In genomic region chr18:24488824-24489493, GRCh38 we compare ENCODE assay signal across 9 cellular contexts. TPM values are rescaled to one million over a fixed set of nuclear protein-coding genes. Genes with fewer than 3 reads are reported as not detected.
A peak's percentile ranks its signal among the peaks of the same experiment; 100 is the strongest.
DNase-seq lines count a peak whose midpoint lies in the region; ATAC-seq and TF ChIP-seq lines count a peak whose summit lies in the region.
"Had no signal": no experiment of that assay in that cellular context is flagged by ENCODE, and none has a peak within 500 bp of the region (broad histone marks: within the 10 kb centered on the region; RNA-seq: fewer than 3 reads in every experiment).

No MANE protein-coding gene starts in this region.

- peak overlapping the region; percentile 62; the same call in 1 of the 2 replicates for H2AFZ ChIP-seq in Loucy (ENCODE audit: low read length)
- H2AFZ ChIP-seq in SU-DHL-6 (ENCODE audit: low read depth, low read length, severe bottlenecking) = no peak overlapping the region

- H3K36me3 ChIP-seq in Loucy (ENCODE audit: insufficient read depth, low read length) (no peaks in the 10 kb centered on the region), SU-DHL-6 (ENCODE audit: low read length) (no peaks in the 10 kb centered on the region), prostate gland (no peaks in the 10 kb centered on the region)

- DNase-seq in NCI-H1436 (lab: John Stamatoyannopoulos, UW) = peak; percentile 29
- DNase-seq in NCI-H1436 treated with DMSO at 0.1 percent for 48 hours (lab: John Stamatoyannopoulos, UW) = no peak
- peak; percentile 16 for DNase-seq in fibroblast of the conjunctiva (ENCODE audit: low read depth)
- DNase-seq in prostate gland (ENCODE audit: low spot score) = no peak
- no peak for DNase-seq in lower leg skin (ENCODE audit: low spot score in 2 of 2)

- H3K79me2 ChIP-seq in Loucy (ENCODE audit: insufficient read depth, low read length) (no peaks in the 10 kb centered on the region), SU-DHL-6 (ENCODE audit: insufficient read depth, low read length) (no peaks in the 10 kb centered on the region)

- TF ChIP-seq POLR2A in prostate gland (IDR thresholded peaks at IDR 0.05) (no peak), lower leg skin (IDR thresholded peaks at IDR 0.05) (no peak)

- H3K9me3 ChIP-seq in Loucy (ENCODE audit: insufficient read depth, low read depth, low read length) (no peaks in the 10 kb centered on the region), SU-DHL-6 (ENCODE audit: insufficient read depth, low read length) (no peaks in the 10 kb centered on the region), prostate gland (no peaks in the 10 kb centered on the region)
- H3K9me3 ChIP-seq: Caco-2 had no signal

- TF ChIP-seq CTCF in Loucy (conservative IDR thresholded peaks at IDR 0.05; ENCODE audit: low read length) (peak; percentile 82), SU-DHL-6 (IDR thresholded peaks at IDR 0.05; ENCODE audit: insufficient read depth, low read length, poor library complexity, severe bottlenecking) (peak; percentile 70), prostate gland (IDR thresholded peaks at IDR 0.05) (peak; percentile 56 to 85 (median 79)), lower leg skin (IDR thresholded peaks at IDR 0.05) (no peak)

- no peaks in the 10 kb centered on the region for H3K9me2 ChIP-seq in Loucy (replicated peaks; ENCODE audit: low read depth, low read length)
- H3K9me2 ChIP-seq in SU-DHL-6 (replicated peaks; ENCODE audit: insufficient read depth, low read length) = no peaks in the 10 kb centered on the region

- H3K4me2 ChIP-seq in Loucy (ENCODE audit: low read depth, low read length, poor library complexity, severe bottlenecking) (no peak overlapping the region), SU-DHL-6 (ENCODE audit: low read depth, low read length, poor library complexity, severe bottlenecking) (no peak overlapping the region)

- WGBS in prostate gland = 43% methylated on average over 7 of the region's 7 CpGs
- 38 to 46% methylated on average over 7 of the region's 7 CpGs for WGBS in lower leg skin, 2 donors

- H3K4me1 ChIP-seq in Loucy (ENCODE audit: insufficient read depth, low read length, poor library complexity, severe bottlenecking) (peaks cover 9% of the 10 kb centered on the region), prostate gland (replicated peaks) (no peaks in the 10 kb centered on the region)
- H3K4me1 ChIP-seq: Caco-2 had no signal

- intact Hi-C loops in prostate gland (cut with DNase I) (loop anchor here (5.0 to 10.0 kb wide), 2 partner anchors 127 to 236 kb away; no protein-coding TSS in a partner anchor), lower leg skin (cut with DNase I; ENCODE audit: low total_unique reads) (loop anchor here (10.0 kb wide), 1 partner anchor 124 kb away; no protein-coding TSS in a partner anchor)

- H3K27me3 ChIP-seq in Loucy (ENCODE audit: insufficient read depth, low read length, poor library complexity, severe bottlenecking) = no peaks in the 10 kb centered on the region
- H3K27me3 ChIP-seq in SU-DHL-6 (ENCODE audit: low read length) = no peaks in the 10 kb centered on the region
- H3K27me3 ChIP-seq in prostate gland (replicated peaks; ENCODE audit: insufficient read depth) = no peaks in the 10 kb centered on the region

- H3K4me3 ChIP-seq in Loucy (ENCODE audit: low read length, poor library complexity, severe bottlenecking) = no peak overlapping the region
- H3K4me3 ChIP-seq in SU-DHL-6 (ENCODE audit: insufficient read depth, low read length, poor library complexity, severe bottlenecking) = no peak overlapping the region
- H3K4me3 ChIP-seq in prostate gland = no peak overlapping the region
- H3K4me3 ChIP-seq in lower leg skin (ENCODE audit: low read depth, poor library complexity, severe bottlenecking) = no peak overlapping the region

- no peaks in the 10 kb centered on the region for H4K20me1 ChIP-seq in Loucy (ENCODE audit: insufficient read depth, low read length, poor library complexity, severe bottlenecking)
- H4K20me1 ChIP-seq in SU-DHL-6 (ENCODE audit: low read depth, low read length) = no peaks in the 10 kb centered on the region

- H3K9ac ChIP-seq in Loucy (ENCODE audit: low read depth, low read length, poor library complexity, severe bottlenecking) (no peak overlapping the region), SU-DHL-6 (ENCODE audit: low read length) (no peak overlapping the region)

- H3K27ac ChIP-seq in SU-DHL-6 (ENCODE audit: low read depth, low read length) (no peak overlapping the region), prostate gland (no peak overlapping the region)

- H3F3A ChIP-seq in Loucy (ENCODE audit: low read depth) (no peaks in the 10 kb centered on the region), SU-DHL-6 (ENCODE audit: insufficient read depth) (peaks cover 9% of the 10 kb centered on the region)

- ATAC-seq in HG02870 (IDR thresholded peaks at IDR 0.05; ENCODE audit: unreplicated experiment) = no peak

RNA-seq across cellular contexts. Expression of gene HRH4, which starts 28.5 kb away (rescaled TPM):
- total RNA-seq in prostate gland (not detected), lower leg skin (under 1 TPM in 2 of 4 donors, not detected in 2; 0.06 to 0.07 TPM)
- total RNA-seq: Caco-2 had no signal

Comparison
In these comparisons a context has a peak if more than half of its experiments do, and no peak if none do; other contexts are left out.
1. DNase-seq: peak in NCI-H1436 (single experiment) and fibroblast of the conjunctiva (single experiment); none in NCI-H1436 treated with DMSO at 0.1 percent for 48 hours (single experiment), prostate gland (single experiment) and lower leg skin (0 of 2).
2. CTCF ChIP-seq: peak in Loucy (single experiment), SU-DHL-6 (single experiment) and prostate gland (4 of 4); none in lower leg skin (0 of 3).